Comparison of ENCODE assay signal across 8 cellular contexts in the genomic region with DNA sequence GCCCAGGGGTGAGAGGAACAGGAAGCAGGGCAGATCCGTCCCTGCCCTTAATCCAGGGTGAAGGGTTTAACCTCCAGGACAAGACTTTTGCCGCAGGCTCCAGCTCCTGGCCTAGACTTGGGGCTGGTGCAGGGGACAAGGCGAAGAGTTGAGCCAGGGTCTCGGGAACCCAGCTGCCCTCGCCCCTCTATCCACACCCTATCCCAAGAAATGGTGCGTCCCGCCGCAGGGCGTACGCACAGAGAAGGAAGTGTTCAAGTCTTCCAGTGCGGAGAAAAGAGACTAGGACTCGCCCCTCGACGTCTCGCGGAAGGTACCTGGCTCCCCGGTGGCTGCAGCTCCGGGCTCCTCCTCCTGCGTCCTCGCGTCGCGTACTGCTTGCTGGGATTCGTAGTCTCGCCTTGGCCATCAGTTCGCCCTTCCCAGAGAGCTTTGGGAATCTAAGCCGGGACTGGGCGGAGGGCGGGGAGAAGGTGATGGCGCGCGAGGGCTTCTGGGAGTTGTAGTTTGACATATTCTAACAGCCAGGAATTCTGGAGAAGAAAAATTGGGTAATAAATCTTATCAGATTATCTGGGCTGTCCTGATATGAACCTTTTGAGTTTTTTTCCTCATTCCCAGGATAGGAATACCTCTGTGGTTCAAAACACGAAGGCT. TPM values are rescaled to one million over a fixed set of nuclear protein-coding genes. Genes with fewer than 3 reads are reported as not detected.
DNase-seq lines count a peak whose midpoint lies in the region; ATAC-seq, FAIRE-seq and TF ChIP-seq lines count a peak whose summit lies in the region.

A gene with protein sequence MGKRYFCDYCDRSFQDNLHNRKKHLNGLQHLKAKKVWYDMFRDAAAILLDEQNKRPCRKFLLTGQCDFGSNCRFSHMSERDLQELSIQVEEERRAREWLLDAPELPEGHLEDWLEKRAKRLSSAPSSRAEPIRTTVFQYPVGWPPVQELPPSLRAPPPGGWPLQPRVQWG (minus strand): TSS at position 376 of the 657 bp plus-strand sequence. CDS start 18,463 bp downstream, outside the sequence.

- H4K20me1 ChIP-seq in keratinocyte (ENCODE audit: control insufficient read depth, extremely low read depth, insufficient read depth, low read length), result no peaks in the 10 kb centered on the region

- FAIRE-seq in keratinocyte (lab: Jason Lieb, UNC), result peak; percentile 87

- no peaks in the 10 kb centered on the region for H3K9me3 Mint-ChIP-seq in chondrocyte (ENCODE audit: low read depth)

- peaks cover 19% of the 10 kb centered on the region for H3K4me1 ChIP-seq in keratinocyte (ENCODE audit: control insufficient read depth, extremely low read depth, insufficient read depth, low read length)

- H3K4me3 Mint-ChIP-seq in chondrocyte (ENCODE audit: unreplicated experiment), result peak within 1 kb of the TSS; percentile 100

- peak within 1 kb of the TSS; percentile 94 for H3K27ac Mint-ChIP-seq in chondrocyte (ENCODE audit: unreplicated experiment)

- peaks cover 19% of the 10 kb centered on the region for H3K4me1 Mint-ChIP-seq in chondrocyte (ENCODE audit: low read depth)

- H3K27me3 ChIP-seq in keratinocyte (ENCODE audit: control insufficient read depth, extremely low read depth, insufficient read depth, low read length), result no peaks in the 10 kb centered on the region

- no peaks in the 10 kb centered on the region for H3K27me3 Mint-ChIP-seq in chondrocyte (ENCODE audit: low read depth)

- no peaks in the 10 kb centered on the region for H3K9me3 ChIP-seq in keratinocyte (ENCODE audit: control insufficient read depth, low read depth, low read length)

- TF ChIP-seq CTCF in AG10803 (conservative IDR thresholded peaks at IDR 0.05; ENCODE audit: low read length) (no peak), chondrocyte (IDR thresholded peaks at IDR 0.05) (no peak), keratinocyte (optimal IDR thresholded peaks at IDR 0.05 in 1 of 3, IDR thresholded peaks at IDR 0.05 in 1 of 3, conservative IDR thresholded peaks at IDR 0.05 in 1 of 3; ENCODE audit: extremely low read depth in 1 of 3, insufficient read depth in 2 of 3, low read length in 3 of 3) (no peak)

- H3K4me2 ChIP-seq in keratinocyte (ENCODE audit: control insufficient read depth, extremely low read depth, insufficient read depth, low read depth, low read length), result peak within 1 kb of the TSS; percentile 92

- H3K4me3 ChIP-seq in AG10803 (ENCODE audit: low read length) (peak within 1 kb of the TSS; percentile 100), keratinocyte (ENCODE audit: control insufficient read depth in 2 of 3, extremely low read depth in 1 of 3, insufficient read depth in 2 of 3, low read depth in 1 of 3, low read length in 3 of 3) (peak within 1 kb of the TSS; percentile 77 to 98 (median 95))

- TF ChIP-seq POLR2A in GM19099 (IDR thresholded peaks at IDR 0.05; ENCODE audit: extremely low read depth, insufficient read length, low read depth), result peak; percentile 75

- peak; percentile 94 for DNase-seq in AG10803 (ENCODE audit: low read depth)
- DNase-seq in NCI-H510A treated with DMSO at 0.1 percent for 48 hours (lab: John Stamatoyannopoulos, UW), result peak; percentile 90
- peak; percentile 85 to 90 for DNase-seq in activated CD4-positive, alpha-beta T cell treated with anti-CD3 and anti-CD28 coated beads for 24 hours (ENCODE audit: low read depth in 2 of 2)
- peak; percentile 96 for DNase-seq in chondrocyte (ENCODE audit: low spot score)
- DNase-seq in keratinocyte (ENCODE audit: low read depth, low spot score), result peak; percentile 69
- DNase-seq in stimulated activated CD4-positive, alpha-beta T cell treated with anti-CD3 and anti-CD28 coated beads, Interleukin-15, amount 100 ng/mL, for 1 hour (ENCODE audit: low read depth in 1 of 2, low spot score in 1 of 2), result peak; percentile 79 to 81

- peak within 1 kb of the TSS; percentile 99 for H2AFZ ChIP-seq in keratinocyte (ENCODE audit: control insufficient read depth, low read length)

- H3K36me3 Mint-ChIP-seq in chondrocyte (ENCODE audit: low read depth), result peaks cover 2% of the 10 kb centered on the region

- H3K9me1 ChIP-seq in keratinocyte (ENCODE audit: control insufficient read depth, extremely low read depth, insufficient read depth, low read length), result no peaks in the 10 kb centered on the region

- H3K36me3 ChIP-seq in keratinocyte (ENCODE audit: control insufficient read depth in 2 of 2, extremely low read depth in 1 of 2, insufficient read depth in 2 of 2, low read length in 2 of 2), result peaks cover 8 to 13% of the 10 kb centered on the region in 2 experiments

- ATAC-seq in HG03432 (IDR thresholded peaks at IDR 0.05; ENCODE audit: unreplicated experiment), result peak; percentile 84

- peak within 1 kb of the TSS; percentile 94 for H3K9ac ChIP-seq in keratinocyte (ENCODE audit: control insufficient read depth, extremely low read depth, insufficient read depth, low read length)

- H3K79me2 ChIP-seq in keratinocyte (ENCODE audit: control insufficient read depth, insufficient read depth, low read length), result peaks cover 34% of the 10 kb centered on the region

- dilution Hi-C loops in keratinocyte (cut with MboI; ENCODE audit: extremely low pct_ligation_motif_present, low sequenced_read_pairs), result no loop called here

- peak within 1 kb of the TSS; percentile 87 for H3K27ac ChIP-seq in keratinocyte (ENCODE audit: control insufficient read depth, insufficient read depth, low read length)

RNA-seq across cellular contexts. Expression of the gene that starts here (rescaled TPM):
- 16.6 to 18.8 TPM (median 18.1 TPM) in 3 replicates for total RNA-seq in chondrocyte
- 11.1 to 16.6 TPM (median 11.4 TPM) in 3 replicates for polyA plus RNA-seq in keratinocyte
- polyA plus RNA-seq in keratinocyte (2011; ENCODE audit: low read depth), result 10.0 TPM
- polyA plus RNA-seq in keratinocyte (2011; cell fraction: cytosol; rRNA removed), result 11.3 and 15.4 TPM in 2 replicates
- 9.9 and 11.7 TPM in 2 replicates for polyA plus RNA-seq in keratinocyte (2011; cell fraction: nucleus; rRNA removed)
- polyA plus RNA-seq in keratinocyte (2012; ENCODE audit: low replicate concordance), result 11.3 and 13.0 TPM in 2 replicates
- 4.0 to 7.0 TPM (median 4.2 TPM) in 3 replicates for polyA minus RNA-seq in keratinocyte
- polyA minus RNA-seq in keratinocyte (2011; cell fraction: cytosol; rRNA and poly(A)+ RNA removed), result 12.3 TPM
- polyA minus RNA-seq in keratinocyte (2011; cell fraction: nucleus; rRNA and poly(A)+ RNA removed), result 1.1 and 3.3 TPM in 2 replicates

Comparison
In these comparisons a context has a peak if more than half of its experiments do, and no peak if none do; other contexts are left out.
1. Peak in every context shown above with its lines: DNase-seq, ATAC-seq, H3K4me3 ChIP-seq and H3K27ac ChIP-seq.